ENCODE assay signal across 21 cellular contexts in the genomic region with DNA sequence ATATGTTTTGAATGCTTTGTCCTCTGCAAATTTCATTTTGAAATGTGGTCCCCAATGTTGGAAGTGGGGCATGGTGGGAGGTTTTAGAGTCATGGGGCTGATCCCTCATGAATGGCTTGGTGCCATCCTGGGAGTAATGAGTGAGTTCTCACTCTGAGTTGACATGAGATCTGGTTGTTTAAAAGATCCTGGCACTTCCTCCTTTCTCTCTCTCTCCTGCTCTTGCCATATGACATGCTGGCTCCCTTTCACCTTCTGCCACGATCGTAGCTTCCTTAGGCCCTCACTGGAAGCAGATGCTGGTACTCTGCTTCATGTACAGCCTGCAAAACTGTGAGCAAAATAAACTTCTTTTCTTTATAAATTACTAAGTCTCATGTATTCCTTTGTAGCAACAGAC.
DNase-seq lines count a peak whose midpoint lies in the region; ATAC-seq and TF ChIP-seq lines count a peak whose summit lies in the region.
"Had no signal": no experiment of that assay in that cellular context is flagged by ENCODE, and none has a peak within 500 bp of the region (broad histone marks: within the 10 kb centered on the region; RNA-seq: fewer than 3 reads in every experiment).

No MANE protein-coding gene starts in this region.

- no peak for TF ChIP-seq RAD21 in IMR-90 (IDR thresholded peaks at IDR 0.05; ENCODE audit: low read length)

- H3K56ac ChIP-seq in IMR-90 (ENCODE audit: extremely low read depth, insufficient read depth, low read length) = no peak overlapping the region

- peaks cover 0 to 3% (median 0%) of the 10 kb centered on the region in 6 donors for H3K9me3 Mint-ChIP-seq in immature natural killer cell
- H3K9me3 Mint-ChIP-seq: activated B cell treated with CpG ODN at 0.5 μM for 24 hours had no signal

- H3K27me3 ChIP-seq in IMR-90 (ENCODE audit: control insufficient read depth, insufficient read depth, low read length) = no peaks in the 10 kb centered on the region
- H3K27me3 ChIP-seq in osteoblast (ENCODE audit: insufficient read depth, low read length) = no peaks in the 10 kb centered on the region
- H3K27me3 ChIP-seq: heart left ventricle, upper lobe of left lung had no signal

- TF ChIP-seq POLR2A in IMR-90 (IDR thresholded peaks at IDR 0.05; ENCODE audit: low read depth, low read length) = no peak

- no peak overlapping the region for H3K4me2 ChIP-seq in IMR-90 (ENCODE audit: low read depth, low read length)
- H3K4me2 ChIP-seq in osteoblast (ENCODE audit: insufficient read depth, low read length) = peak overlapping the region; percentile 20

- no CpG with 5 or more reads among the region's 2 CpGs for WGBS in IMR-90 (ENCODE audit: extremely low coverage in 2 of 2, insufficient read length in 1 of 2), 2 experiments

- no peak overlapping the region for H4K91ac ChIP-seq in IMR-90 (ENCODE audit: insufficient read depth, low read depth, low read length)

- H3K36me3 Mint-ChIP-seq in T-helper 17 cell (ENCODE audit: low read depth) (no peaks in the 10 kb centered on the region), immature natural killer cell (no peaks in the 10 kb centered on the region)

- no peaks in the 10 kb centered on the region; the same call in 1 of the 2 replicates for H3K4me1 ChIP-seq in IMR-90 (ENCODE audit: control insufficient read depth, insufficient read depth, low read length)
- H3K4me1 ChIP-seq in osteoblast (ENCODE audit: insufficient read depth, low read length) = peaks cover 11% of the 10 kb centered on the region
- H3K4me1 ChIP-seq: upper lobe of left lung had no signal

- no peak overlapping the region for H2AK5ac ChIP-seq in IMR-90 (ENCODE audit: low read depth, low read length)

- no peaks in the 10 kb centered on the region for H3K79me1 ChIP-seq in IMR-90 (ENCODE audit: low read depth in 1 of 2, low read length in 2 of 2)

- POLR2A ChIA-PET in IMR-90 (lab: Charles Lee; ENCODE audit: unreplicated experiment) = no interaction called here

- intact Hi-C loops in IMR-90 (cut with micrococcal nuclease) = no loop called here

- no peaks in the 10 kb centered on the region for H3K9me1 ChIP-seq in IMR-90 (ENCODE audit: insufficient read depth, low read length)

- H3K27ac Mint-ChIP-seq in T-helper 17 cell = peak overlapping the region; percentile 19
- H3K27ac Mint-ChIP-seq in immature natural killer cell = no peak overlapping the region
- H3K27ac Mint-ChIP-seq: activated B cell treated with CpG ODN at 0.5 μM for 24 hours had no signal

- H2AFZ ChIP-seq in IMR-90 (replicated peaks; ENCODE audit: low read length, poor library complexity) (peak overlapping the region; percentile 15), osteoblast (ENCODE audit: low read length) (peak overlapping the region; percentile 86)

- H3K9me3 ChIP-seq in IMR-90 (ENCODE audit: control insufficient read depth, insufficient read depth, low read length) = no peaks in the 10 kb centered on the region
- no peaks in the 10 kb centered on the region for H3K9me3 ChIP-seq in T-helper 17 cell (ENCODE audit: control insufficient read depth, low read length, poor library complexity, severe bottlenecking)
- no peaks in the 10 kb centered on the region for H3K9me3 ChIP-seq in osteoblast (ENCODE audit: low read depth, low read length)
- H3K9me3 ChIP-seq: heart left ventricle, upper lobe of left lung had no signal

- DNase-seq in IMR-90 (no peak), T-helper 17 cell (no peak), fibroblast of the aortic adventitia (ENCODE audit: low read depth) (peak; percentile 8), osteoblast (ENCODE audit: insufficient read length, low spot score, missing footprints) (no peak), amniotic stem cell (lab: John Stamatoyannopoulos, UW) (no peak), immature natural killer cell (no peak)
- DNase-seq in activated naive CD4-positive, alpha-beta T cell treated with anti-CD3 and anti-CD28 coated beads, Interleukin-2, amount 50 U/mL, for 16 hours = no peak
- DNase-seq: activated B cell treated with CpG ODN at 0.5 μM for 24 hours; activated CD4-positive, alpha-beta T cell treated with anti-CD3 and anti-CD28 coated beads, Interleukin-2, amount 50 U/mL, for 48 hours; activated T-cell treated with anti-CD3 and anti-CD28 coated beads for 4 hours; dermis blood vessel endothelial cell; DMS79 treated with DMSO at 0.1 percent for 48 hours; HCEC 1CT; heart left ventricle; NCI-H1694; NCI-H748 treated with DMSO at 0.1 percent for 48 hours; nucleus accumbens; PC-3; SHP77 treated with DMSO at 0.1 percent for 48 hours; upper lobe of left lung had no signal

- no TSS peak for BruUV-seq in IMR-90 (replicated peaks; lab: Mats Ljungman, UMichigan)

- H2BK20ac ChIP-seq in IMR-90 (ENCODE audit: low read depth, low read length) = 0 out of 2 replicates have a peak overlapping the region, but pooled peaks have one; percentile 40

- H3K79me2 ChIP-seq in osteoblast (ENCODE audit: insufficient read depth, low read length) = no peaks in the 10 kb centered on the region

- peaks cover 2% of the 10 kb centered on the region for H3K4me1 Mint-ChIP-seq in T-helper 17 cell
- no peaks in the 10 kb centered on the region for H3K4me1 Mint-ChIP-seq in immature natural killer cell
- H3K4me1 Mint-ChIP-seq: activated B cell treated with CpG ODN at 0.5 μM for 24 hours had no signal

- H4K5ac ChIP-seq in IMR-90 (ENCODE audit: low read depth, low read length) = no peak overlapping the region

- H3K27me3 Mint-ChIP-seq in T-helper 17 cell (peaks cover 15% of the 10 kb centered on the region), immature natural killer cell (ENCODE audit: low read depth in 3 of 3) (peaks cover 0 to 5% (median 0%) of the 10 kb centered on the region in 3 donors)
- H3K27me3 Mint-ChIP-seq: activated B cell treated with CpG ODN at 0.5 μM for 24 hours had no signal

- H3K14ac ChIP-seq in IMR-90 (replicated peaks; ENCODE audit: low read depth, low read length) = 0 out of 2 replicates have a peak overlapping the region, but pooled peaks have one; percentile 1

- TF ChIP-seq CTCF in IMR-90 (conservative IDR thresholded peaks at IDR 0.05; ENCODE audit: low read depth, low read length) (no peak), fibroblast of the aortic adventitia (IDR thresholded peaks at IDR 0.05; ENCODE audit: insufficient read depth, low read length) (no peak), osteoblast (IDR thresholded peaks at IDR 0.05; ENCODE audit: extremely low read depth, low read depth, low read length) (no peak)

- CTCF ChIA-PET in IMR-90 (lab: Yijun Ruan, JAX) = interaction anchor here (0.7 kb wide), 1 partner anchor 334 kb away, joined by 3 read pairs; no protein-coding TSS in a partner anchor

- H3K4me3 ChIP-seq in IMR-90 (ENCODE audit: insufficient read depth, low read depth, low read length) (no peak overlapping the region), fibroblast of the aortic adventitia (ENCODE audit: low read depth, low read length) (no peak overlapping the region), osteoblast (ENCODE audit: insufficient read depth, low read length) (no peak overlapping the region)
- H3K4me3 ChIP-seq: heart left ventricle, upper lobe of left lung had no signal

- no peak overlapping the region for H2BK5ac ChIP-seq in IMR-90 (ENCODE audit: low read depth, low read length, poor library complexity, severe bottlenecking)

- H3K4me3 Mint-ChIP-seq in T-helper 17 cell (no peak overlapping the region), immature natural killer cell (no peak overlapping the region)
- H3K4me3 Mint-ChIP-seq: activated B cell treated with CpG ODN at 0.5 μM for 24 hours had no signal

- no peak overlapping the region for H3K4ac ChIP-seq in IMR-90 (ENCODE audit: low read depth, low read length)

- H3K36me3 ChIP-seq in IMR-90 (ENCODE audit: control insufficient read depth, insufficient read depth, low read length) = no peaks in the 10 kb centered on the region
- no peaks in the 10 kb centered on the region for H3K36me3 ChIP-seq in osteoblast (ENCODE audit: insufficient read depth, low read length)
- H3K36me3 ChIP-seq: heart left ventricle, upper lobe of left lung had no signal

- ATAC-seq in IMR-90 (ENCODE audit: low read depth) (no peak), T-helper 17 cell (no peak)
- ATAC-seq: heart left ventricle, PC-3 had no signal

- H2BK15ac ChIP-seq in IMR-90 (ENCODE audit: low read depth, low read length) = no peak overlapping the region

- in situ Hi-C loops in IMR-90 (cut with MboI; ENCODE audit: low sequenced_read_pairs) = no loop called here

- no peaks in the 10 kb centered on the region for H4K20me1 ChIP-seq in IMR-90 (ENCODE audit: insufficient read depth, low read length)
- H4K20me1 ChIP-seq in osteoblast (ENCODE audit: insufficient read depth, low read length) = no peaks in the 10 kb centered on the region

- H3K18ac ChIP-seq in IMR-90 (ENCODE audit: low read depth, low read length) = no peak overlapping the region

- no peak overlapping the region for H2AK9ac ChIP-seq in IMR-90 (replicated peaks; ENCODE audit: low read depth, low read length, poor library complexity)

- no peak overlapping the region for H3K23ac ChIP-seq in IMR-90 (ENCODE audit: low read depth, low read length)

- H2BK120ac ChIP-seq in IMR-90 (ENCODE audit: low read depth, low read length) = peak overlapping the region; percentile 39; the same call in 1 of the 2 replicates

- H4K8ac ChIP-seq in IMR-90 (ENCODE audit: low read depth in 2 of 2, low read length in 2 of 2) = peak overlapping the region in 1 of 2 experiments; percentile 50; a peak in 2 of 4 replicates

- dilution Hi-C loops in IMR-90 (cut with HindIII; ENCODE audit: low sequenced_read_pairs, unreplicated experiment) = no loop called here

- H3K27ac ChIP-seq in IMR-90 (ENCODE audit: insufficient read depth, low read length) = no peak overlapping the region
- no peak overlapping the region for H3K27ac ChIP-seq in osteoblast (ENCODE audit: low read depth, low read length)
- H3K27ac ChIP-seq: epithelial cell of prostate, heart left ventricle, upper lobe of left lung had no signal

- no peak overlapping the region for H3K9ac ChIP-seq in IMR-90 (ENCODE audit: low read depth, low read length)

TF ChIP-seq in IMR-90, 13 proteins besides CTCF, POLR2A, EP300 and RAD21:
- no peak for TF ChIP-seq NFE2L2 (IDR thresholded peaks at IDR 0.05; ENCODE audit: low read depth, low read length)
- TF ChIP-seq, protein P1, sequence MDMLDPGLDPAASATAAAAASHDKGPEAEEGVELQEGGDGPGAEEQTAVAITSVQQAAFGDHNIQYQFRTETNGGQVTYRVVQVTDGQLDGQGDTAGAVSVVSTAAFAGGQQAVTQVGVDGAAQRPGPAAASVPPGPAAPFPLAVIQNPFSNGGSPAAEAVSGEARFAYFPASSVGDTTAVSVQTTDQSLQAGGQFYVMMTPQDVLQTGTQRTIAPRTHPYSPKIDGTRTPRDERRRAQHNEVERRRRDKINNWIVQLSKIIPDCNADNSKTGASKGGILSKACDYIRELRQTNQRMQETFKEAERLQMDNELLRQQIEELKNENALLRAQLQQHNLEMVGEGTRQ (IDR thresholded peaks at IDR 0.05; ENCODE audit: low read depth, low read length) = no peak
TF ChIP-seq in IMR-90: peak in this region for 0.
